ENCODE assay signal across 16 cellular contexts in genomic region chr22:27494821-27495220, GRCh38.
"Had no signal": no experiment of that assay in that cellular context is flagged by ENCODE, and none has a peak within 500 bp of the region (broad histone marks: within the 10 kb centered on the region; RNA-seq: fewer than 3 reads in every experiment).

No MANE protein-coding gene starts in this region.

- H3K27ac ChIP-seq: left ventricle myocardium inferior, upper lobe of left lung had no signal

- DNase-seq: activated B cell treated with CpG ODN at 0.5 μM for 24 hours; activated CD4-positive, alpha-beta T cell treated with anti-CD3 and anti-CD28 coated beads for 48 hours; activated CD8-positive, alpha-beta memory T cell treated with anti-CD3 and anti-CD28 coated beads, Interleukin-2, amount 50 U/mL, for 4 hours; activated CD8-positive, alpha-beta T cell treated with anti-CD3 and anti-CD28 coated beads, Interleukin-2, amount 10 ng/mL, durations not matched to agents 7 days and 5 days; activated gamma-delta T cell treated with Interleukin-2 at 50 U/mL for 16 hours; amygdala; central memory CD4-positive, alpha-beta T cell; effector memory CD8-positive, alpha-beta T cell; head of caudate nucleus; left ventricle myocardium inferior; naive thymus-derived CD8-positive, alpha-beta T cell; T-helper 17 cell had no signal

- H3K27me3 ChIP-seq: upper lobe of left lung had no signal

- H3K27me3 Mint-ChIP-seq: activated naive CD8-positive, alpha-beta T cell; stimulated activated naive CD8-positive, alpha-beta T cell treated with anti-CD3 and anti-CD28 coated beads, Interleukin-15, Interleukin-2, amounts not matched to agents 100 ng/mL and 50 ng/mL, for 24 hours; T-helper 17 cell had no signal

- H3K36me3 ChIP-seq: left ventricle myocardium inferior, upper lobe of left lung had no signal

- H3K4me1 ChIP-seq: left ventricle myocardium inferior, upper lobe of left lung had no signal

- H3K4me1 Mint-ChIP-seq: activated B cell treated with CpG ODN at 0.5 μM for 24 hours; naive thymus-derived CD8-positive, alpha-beta T cell; T-helper 17 cell had no signal

- H3K27ac Mint-ChIP-seq: activated B cell treated with CpG ODN at 0.5 μM for 24 hours; activated CD8-positive, alpha-beta T cell treated with anti-CD3 and anti-CD28 coated beads, Interleukin-2, amount 10 ng/mL, durations not matched to agents 7 days and 5 days; activated naive CD8-positive, alpha-beta T cell; effector memory CD8-positive, alpha-beta T cell; naive thymus-derived CD8-positive, alpha-beta T cell; stimulated activated naive CD8-positive, alpha-beta T cell treated with anti-CD3 and anti-CD28 coated beads, Interleukin-15, Interleukin-2, amounts not matched to agents 100 ng/mL and 50 ng/mL, for 24 hours; T-helper 17 cell had no signal

- ATAC-seq: activated CD8-positive, alpha-beta T cell treated with anti-CD3 and anti-CD28 coated beads, Interleukin-2, amount 10 ng/mL, durations not matched to agents 7 days and 5 days; effector memory CD8-positive, alpha-beta T cell; naive thymus-derived CD8-positive, alpha-beta T cell; sciatic nerve; T-helper 17 cell had no signal

- H3K4me3 ChIP-seq: left ventricle myocardium inferior, upper lobe of left lung had no signal

- H3K4me3 Mint-ChIP-seq: activated B cell treated with CpG ODN at 0.5 μM for 24 hours; activated CD8-positive, alpha-beta T cell treated with anti-CD3 and anti-CD28 coated beads, Interleukin-2, amount 10 ng/mL, durations not matched to agents 7 days and 5 days; activated naive CD8-positive, alpha-beta T cell; effector memory CD8-positive, alpha-beta T cell; naive thymus-derived CD8-positive, alpha-beta T cell; stimulated activated naive CD8-positive, alpha-beta T cell treated with anti-CD3 and anti-CD28 coated beads, Interleukin-15, Interleukin-2, amounts not matched to agents 100 ng/mL and 50 ng/mL, for 24 hours; T-helper 17 cell had no signal
